ENCODE assay signal across 8 cellular contexts in genomic region chr7:134690016-134690415, GRCh38. TPM values are rescaled to one million over a fixed set of nuclear protein-coding genes. Genes with fewer than 3 reads are reported as not detected.
A peak's percentile ranks its signal among the peaks of the same experiment; 100 is the strongest.
DNase-seq lines count a peak whose midpoint lies in the region; ATAC-seq and TF ChIP-seq lines count a peak whose summit lies in the region.

No MANE protein-coding gene starts in this region.

- peak overlapping the region; percentile 43 for H3K27ac ChIP-seq in skeletal muscle tissue (ENCODE audit: low read depth, low read length)

- ATAC-seq in HG02973 (IDR thresholded peaks at IDR 0.05; ENCODE audit: unreplicated experiment): no peak

- peak; percentile 16 for DNase-seq in GM13977 (ENCODE audit: low spot score)
- DNase-seq in SK-MEL-5 (ENCODE audit: low read depth, low spot score): peak; percentile 82
- peak; percentile 82 for DNase-seq in globus pallidus (ENCODE audit: low spot score)
- DNase-seq in COLO668 (lab: John Stamatoyannopoulos, UW; ENCODE audit: unreplicated experiment): no peak
- no peak for DNase-seq in stimulated activated CD4-positive, alpha-beta T cell treated with anti-CD3 and anti-CD28 coated beads, Interleukin-15, amount 100 ng/mL, for 24 hours
- no peak for DNase-seq in NCI-H2171 treated with DMSO at 0.1 percent for 48 hours (lab: John Stamatoyannopoulos, UW)

- H3K4me1 ChIP-seq in skeletal muscle tissue (ENCODE audit: control insufficient read depth in 3 of 3, insufficient read depth in 3 of 3, low read length in 3 of 3): peaks cover 5 to 12% (median 8%) of the 10 kb centered on the region in 3 donors

- H3K27me3 ChIP-seq in skeletal muscle tissue (ENCODE audit: control insufficient read depth in 3 of 3, insufficient read depth in 3 of 3, low read length in 3 of 3): no peaks in the 10 kb centered on the region

- no peak for TF ChIP-seq CTCF in GM13977 (IDR thresholded peaks at IDR 0.05; ENCODE audit: extremely low read depth, insufficient read depth, missing control alignments)

- no peak overlapping the region for H3K9ac ChIP-seq in skeletal muscle tissue (ENCODE audit: low read depth in 1 of 3, low read length in 3 of 3)

- H3K4me3 ChIP-seq in skeletal muscle tissue (ENCODE audit: low read length in 3 of 3): peak overlapping the region in 1 of 3 donors; percentile 46

- in situ Hi-C loops in GM13977 (cut with MboI; ENCODE audit: low pct_unique_long_range_greater_than_20kb, low sequenced_read_pairs, unreplicated experiment): no loop called here
- in situ Hi-C loops in SK-MEL-5 (cut with HindIII; ENCODE audit: low pct_unique_long_range_greater_than_20kb, low sequenced_read_pairs): no loop called here

- no peaks in the 10 kb centered on the region for H3K36me3 ChIP-seq in skeletal muscle tissue (ENCODE audit: control insufficient read depth in 3 of 3, insufficient read depth in 3 of 3, low read length in 3 of 3)

- H3K9me3 ChIP-seq in skeletal muscle tissue (ENCODE audit: control insufficient read depth in 3 of 3, low read length in 3 of 3): no peaks in the 10 kb centered on the region

RNA-seq across cellular contexts. Expression of gene BPGM, which starts 43.4 kb away (rescaled TPM):
- total RNA-seq in SK-MEL-5 (2014; rRNA removed; shearing (Covaris generic)): 21.8 and 22.6 TPM in 2 replicates
- 22.1 and 22.6 TPM in 2 replicates for polyA plus RNA-seq in SK-MEL-5 (2015; cell fraction: cytosol; rRNA removed)
- polyA plus RNA-seq in SK-MEL-5 (2015; cell fraction: nucleus; rRNA removed): 5.5 and 6.9 TPM in 2 replicates
- total RNA-seq in skeletal muscle tissue: 92.9 TPM

Comparison
In these comparisons a context has a peak if more than half of its experiments do, and no peak if none do; other contexts are left out.
1. DNase-seq: peak in GM13977 (single experiment), SK-MEL-5 (single experiment) and globus pallidus (single experiment); none in COLO668 (single experiment), stimulated activated CD4-positive, alpha-beta T cell treated with anti-CD3 and anti-CD28 coated beads, Interleukin-15, amount 100 ng/mL, for 24 hours (single experiment) and NCI-H2171 treated with DMSO at 0.1 percent for 48 hours (single experiment).